In genomic region chr7:108535257-108535656, GRCh38 we compare ENCODE assay signal across 1 cellular context.
A peak's percentile ranks its signal among the peaks of the same experiment; 100 is the strongest.
TF ChIP-seq lines count a peak whose summit lies in the region.

No MANE protein-coding gene starts in this region.

TF ChIP-seq in K562, 482 proteins besides CTCF, POLR2A, EP300 and RAD21 (continues in another document):
- TF ChIP-seq BCLAF1 (IDR thresholded peaks at IDR 0.05; ENCODE audit: borderline replicate concordance in 1 of 2, control insufficient read depth in 1 of 2, low read depth in 2 of 2, low read length in 1 of 2) = no peak
- TF ChIP-seq KLF16 (IDR thresholded peaks at IDR 0.05) = no peak
- no peak for TF ChIP-seq U2AF2 (optimal IDR thresholded peaks at IDR 0.05; ENCODE audit: low read depth, low read length)
- TF ChIP-seq ZFP30 (CRISPR knock-in tag; IDR thresholded peaks at IDR 0.05; ENCODE audit: borderline replicate concordance) = no peak
- no peak for TF ChIP-seq POLR2H (tag; IDR thresholded peaks at IDR 0.05; ENCODE audit: low read depth)
- TF ChIP-seq NFIC (IDR thresholded peaks at IDR 0.05) = no peak
- no peak for TF ChIP-seq HNRNPH1 (optimal IDR thresholded peaks at IDR 0.05; ENCODE audit: low read depth, low read length)
- no peak for TF ChIP-seq POU5F1 (IDR thresholded peaks at IDR 0.05; ENCODE audit: borderline replicate concordance, low read depth, low read length, partially characterized antibody)
- 0 out of 4 replicates have a peak, but pooled peaks of 1 of the 2 experiments have one; percentile 50 for TF ChIP-seq CSDE1 (IDR thresholded peaks at IDR 0.05)
- TF ChIP-seq HBP1 (CRISPR knock-in tag; IDR thresholded peaks at IDR 0.05) = no peak
- peak; percentile 32; the same call in 1 of the 2 replicates for TF ChIP-seq TCF3 (CRISPR knock-in tag; IDR thresholded peaks at IDR 0.05)
- TF ChIP-seq HOMEZ (CRISPR knock-in tag; IDR thresholded peaks at IDR 0.05) = no peak
- TF ChIP-seq PHF21A (IDR thresholded peaks at IDR 0.05; ENCODE audit: borderline replicate concordance, low read depth) = no peak
- TF ChIP-seq CXXC5 (CRISPR knock-in tag; IDR thresholded peaks at IDR 0.05) = 0 out of 2 replicates have a peak, but pooled peaks have one; percentile 14
- no peak for TF ChIP-seq ZNF696 (CRISPR knock-in tag; conservative IDR thresholded peaks at IDR 0.05)
- no peak for TF ChIP-seq UBTF (IDR thresholded peaks at IDR 0.05; ENCODE audit: borderline replicate concordance in 1 of 2, low read depth in 2 of 2, low read length in 2 of 2)
- no peak for TF ChIP-seq IRF2 (CRISPR knock-in tag; IDR thresholded peaks at IDR 0.05)
- no peak for TF ChIP-seq BRD4 (IDR thresholded peaks at IDR 0.05)
- TF ChIP-seq ARID2 (IDR thresholded peaks at IDR 0.05) = no peak
- no peak for TF ChIP-seq RREB1 (CRISPR knock-in tag; IDR thresholded peaks at IDR 0.05)
- peak; percentile 58; the same call in 1 of the 2 replicates for TF ChIP-seq HES1 (IDR thresholded peaks at IDR 0.05; ENCODE audit: low read depth)
- no peak for TF ChIP-seq HOXB6 (CRISPR knock-in tag; IDR thresholded peaks at IDR 0.05; ENCODE audit: borderline replicate concordance)
- TF ChIP-seq CC2D1A (IDR thresholded peaks at IDR 0.05) = peak; percentile 64
- TF ChIP-seq PHTF2 (CRISPR knock-in tag; IDR thresholded peaks at IDR 0.05) = no peak
- TF ChIP-seq NCOR1 (IDR thresholded peaks at IDR 0.05) = no peak; the same call in 1 of the 2 replicates
- no peak for TF ChIP-seq ZZZ3 (IDR thresholded peaks at IDR 0.05)
- 0 out of 2 replicates have a peak, but pooled peaks have one; percentile 31 for TF ChIP-seq ATF6 (CRISPR knock-in tag; IDR thresholded peaks at IDR 0.05)
- no peak for TF ChIP-seq SP1 (CRISPR knock-in tag; IDR thresholded peaks at IDR 0.05)
- no peak for TF ChIP-seq ZNF12 (CRISPR knock-in tag; IDR thresholded peaks at IDR 0.05)
- no peak for TF ChIP-seq STAT6 (CRISPR knock-in tag; IDR thresholded peaks at IDR 0.05)
- no peak for TF ChIP-seq ZBTB49 (CRISPR knock-in tag; IDR thresholded peaks at IDR 0.05; ENCODE audit: borderline replicate concordance)
- TF ChIP-seq TAL1 (IDR thresholded peaks at IDR 0.05) = peak; percentile 52
- TF ChIP-seq MCM3 (IDR thresholded peaks at IDR 0.05) = no peak
- peak; percentile 15; the same call in 1 of the 2 replicates for TF ChIP-seq GATA2 (CRISPR knock-in tag; IDR thresholded peaks at IDR 0.05)
- no peak for TF ChIP-seq SNIP1 (IDR thresholded peaks at IDR 0.05; ENCODE audit: low read depth)
- TF ChIP-seq FUS (optimal IDR thresholded peaks at IDR 0.05; ENCODE audit: low read depth, low read length) = no peak
